In the genomic region with DNA sequence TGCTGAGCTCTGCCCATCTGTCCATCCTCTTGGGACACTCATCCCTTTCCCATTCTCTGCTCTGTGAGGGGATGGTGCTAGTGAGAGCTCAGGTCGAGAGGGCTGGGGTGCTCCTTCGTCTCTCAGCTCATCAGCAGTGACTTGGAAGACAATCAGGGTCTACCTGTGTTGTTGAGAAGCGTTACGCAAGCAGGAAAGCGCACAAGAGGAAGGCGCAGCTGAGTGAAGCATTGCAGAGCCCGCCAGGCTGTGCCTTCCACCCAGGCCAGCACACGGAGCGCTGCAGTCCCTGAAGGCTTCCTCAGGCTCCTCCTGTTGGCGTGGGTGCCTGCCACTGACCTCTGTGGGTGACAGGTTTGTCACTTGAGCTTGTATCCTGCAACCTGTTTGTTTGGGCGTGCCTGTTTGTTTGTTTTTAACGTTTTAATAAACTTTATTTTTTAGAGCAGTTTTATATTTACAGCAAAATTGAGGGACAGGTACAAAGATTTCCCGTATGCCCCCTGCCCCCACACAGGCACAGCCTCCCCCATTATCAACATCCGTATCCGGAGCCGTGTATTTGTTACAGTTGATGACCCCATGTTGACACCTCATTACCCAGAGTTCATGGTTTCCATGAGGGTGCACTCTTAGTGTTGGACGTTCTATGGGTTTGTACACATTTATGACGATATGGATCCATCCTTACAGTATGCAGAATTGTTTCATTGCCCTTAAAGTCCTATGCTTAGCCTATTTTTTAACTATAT, we compare ENCODE assay signal across 14 cellular contexts. TPM values are rescaled to one million over a fixed set of nuclear protein-coding genes. Genes with fewer than 3 reads are reported as not detected.
DNase-seq lines count a peak whose midpoint lies in the region; ATAC-seq, FAIRE-seq and TF ChIP-seq lines count a peak whose summit lies in the region.
"Had no signal": no experiment of that assay in that cellular context is flagged by ENCODE, and none has a peak within 500 bp of the region (broad histone marks: within the 10 kb centered on the region; RNA-seq: fewer than 3 reads in every experiment).

No MANE protein-coding gene starts in this region.

- CTCF ChIA-PET in endothelial cell of umbilical vein (lab: Charles Lee), result interaction anchor here (1.1 to 1.6 kb wide), 4 partner anchors 17 to 32 kb away, joined by 4 to 15 read pairs (median 6); no protein-coding TSS in a partner anchor

- intact Hi-C loops in heart right ventricle (cut with DNase I) (loop anchor here in 1 of 10 donors (5.0 kb wide), 1 partner anchor 34 kb away; no protein-coding TSS in a partner anchor), Right ventricle myocardium superior (cut with DNase I) (no loop called here), endothelial cell of umbilical vein (cut with micrococcal nuclease) (loop anchor here (1.0 kb wide), 1 partner anchor 9 kb away; no protein-coding TSS in a partner anchor)

- POLR2A ChIA-PET in endothelial cell of umbilical vein (lab: Charles Lee), result no interaction called here

- H3K27me3 ChIP-seq in heart right ventricle (no peaks in the 10 kb centered on the region), endothelial cell of umbilical vein (ENCODE audit: control insufficient read depth in 2 of 2, insufficient read depth in 2 of 2, low read length in 2 of 2) (no peaks in the 10 kb centered on the region), subcutaneous abdominal adipose tissue (ENCODE audit: control insufficient read depth in 5 of 5, insufficient read depth in 4 of 5, low read length in 5 of 5) (no peaks in the 10 kb centered on the region)

- H3K36me3 ChIP-seq in heart right ventricle, result no peaks in the 10 kb centered on the region
- no peaks in the 10 kb centered on the region for H3K36me3 ChIP-seq in endothelial cell of umbilical vein (ENCODE audit: control insufficient read depth in 2 of 2, extremely low read depth in 1 of 2, insufficient read depth in 2 of 2, low read length in 2 of 2)
- H3K36me3 ChIP-seq in subcutaneous abdominal adipose tissue (ENCODE audit: control insufficient read depth in 5 of 5, insufficient read depth in 5 of 5, low read length in 5 of 5), result peaks cover 0 to 3% (median 0%) of the 10 kb centered on the region in 5 donors

- peaks cover 25% of the 10 kb centered on the region for H3K79me2 ChIP-seq in endothelial cell of umbilical vein (ENCODE audit: control insufficient read depth, insufficient read depth, low read length)

- no peak overlapping the region for H3K9ac ChIP-seq in endothelial cell of umbilical vein (replicated peaks; ENCODE audit: extremely low read depth, insufficient read depth, low read length)
- H3K9ac ChIP-seq in subcutaneous abdominal adipose tissue (ENCODE audit: low read length in 5 of 5), result no peak overlapping the region
- H3K9ac ChIP-seq: SK-N-SH had no signal

- 59 to 62% methylated on average over 18 of the region's 18 CpGs for WGBS in heart right ventricle, 2 donors

- H3K4me3 ChIP-seq in heart right ventricle (peak overlapping the region in 1 of 10 donors; percentile 38), endothelial cell of umbilical vein (replicated peaks in 1 of 3; ENCODE audit: insufficient read depth in 1 of 3, low read depth in 1 of 3, low read length in 3 of 3) (no peak overlapping the region), subcutaneous abdominal adipose tissue (ENCODE audit: low read depth in 1 of 5, low read length in 5 of 5) (no peak overlapping the region), foreskin fibroblast (ENCODE audit: low read depth in 1 of 2, low read length in 2 of 2) (no peak overlapping the region)

- H3K27ac ChIP-seq in heart right ventricle, result peak overlapping the region in 8 of 10 donors; percentile 39 to 84 (median 75)
- no peak overlapping the region for H3K27ac ChIP-seq in endothelial cell of umbilical vein (ENCODE audit: insufficient read depth, low read depth, low read length)
- peak overlapping the region; percentile 13 for H3K27ac ChIP-seq in subcutaneous abdominal adipose tissue (ENCODE audit: low read depth, low read length)

- H3K9me3 ChIP-seq in heart right ventricle, result no peaks in the 10 kb centered on the region
- H3K9me3 ChIP-seq in endothelial cell of umbilical vein (replicated peaks; ENCODE audit: control insufficient read depth, insufficient read depth, low read length), result no peaks in the 10 kb centered on the region
- no peaks in the 10 kb centered on the region for H3K9me3 ChIP-seq in subcutaneous abdominal adipose tissue (ENCODE audit: control insufficient read depth in 5 of 5, low read length in 5 of 5)
- H3K9me3 ChIP-seq: SK-N-SH had no signal

- TF ChIP-seq CTCF in heart right ventricle (IDR thresholded peaks at IDR 0.05) (no peak), endothelial cell of umbilical vein (IDR thresholded peaks at IDR 0.05; ENCODE audit: extremely low read depth in 1 of 2, insufficient read depth in 1 of 2, low read depth in 1 of 2, low read length in 2 of 2) (no peak), foreskin fibroblast (IDR thresholded peaks at IDR 0.05; ENCODE audit: low read depth, low read length) (no peak)

- DNase-seq in heart right ventricle (no peak), Right ventricle myocardium superior (no peak), NCI-H69 (lab: John Stamatoyannopoulos, UW) (peak; percentile 74), endothelial cell of umbilical vein (ENCODE audit: low read depth, low spot score) (no peak), foreskin fibroblast (no peak), GDM1 (lab: John Stamatoyannopoulos, UW) (no peak), kidney glomerular epithelial cell (lab: John Stamatoyannopoulos, UW) (no peak)
- DNase-seq: AML-193; effector CD4-positive, alpha-beta T cell; H9; midbrain; NCI-H226; SK-N-SH had no signal

- H4K20me1 ChIP-seq in endothelial cell of umbilical vein (replicated peaks; ENCODE audit: control insufficient read depth, extremely low read depth, insufficient read depth, low read length), result no peaks in the 10 kb centered on the region

- dilution Hi-C loops in endothelial cell of umbilical vein (cut with MboI; ENCODE audit: extremely low pct_ligation_motif_present, low sequenced_read_pairs), result no loop called here

- no peak overlapping the region for H2AFZ ChIP-seq in endothelial cell of umbilical vein (ENCODE audit: low read depth, low read length)

- BruUV-seq in endothelial cell of umbilical vein (replicated peaks; lab: Mats Ljungman, UMichigan), result no TSS peak

- peak; percentile 31 for FAIRE-seq in endothelial cell of umbilical vein (lab: Jason Lieb, UNC)

- H3K4me2 ChIP-seq in endothelial cell of umbilical vein (ENCODE audit: insufficient read depth, low read length), result no peak overlapping the region
- H3K4me2 ChIP-seq: SK-N-SH had no signal

- ATAC-seq in heart right ventricle (peak in 5 of 8 donors; percentile 32 to 34 (median 34)), Right ventricle myocardium superior (ENCODE audit: poor library complexity) (no peak)

- H3K9me1 ChIP-seq in endothelial cell of umbilical vein (replicated peaks; ENCODE audit: control insufficient read depth, extremely low read depth, insufficient read depth, low read length), result no peaks in the 10 kb centered on the region

- TF ChIP-seq POLR2A in endothelial cell of umbilical vein (IDR thresholded peaks at IDR 0.05; ENCODE audit: low read depth, low read length), result no peak

- H3K4me1 ChIP-seq in heart right ventricle, result peaks cover 14 to 95% (median 65%) of the 10 kb centered on the region in 9 donors
- H3K4me1 ChIP-seq in endothelial cell of umbilical vein (ENCODE audit: control insufficient read depth, extremely low read depth, insufficient read depth, low read length), result peaks cover 31% of the 10 kb centered on the region
- H3K4me1 ChIP-seq in subcutaneous abdominal adipose tissue (ENCODE audit: control insufficient read depth in 5 of 5, insufficient read depth in 5 of 5, low read length in 5 of 5), result peaks cover 3 to 44% (median 17%) of the 10 kb centered on the region in 5 donors

TF ChIP-seq in endothelial cell of umbilical vein, 7 proteins besides CTCF, POLR2A, EP300 and RAD21:
- TF ChIP-seq POLR2AphosphoS5 (IDR thresholded peaks at IDR 0.05; ENCODE audit: insufficient read depth, low read depth, low read length), result no peak
- TF ChIP-seq GATA2 (IDR thresholded peaks at IDR 0.05; ENCODE audit: insufficient read depth, insufficient read length, low read depth, low read length), result no peak
- TF ChIP-seq, protein P1, sequence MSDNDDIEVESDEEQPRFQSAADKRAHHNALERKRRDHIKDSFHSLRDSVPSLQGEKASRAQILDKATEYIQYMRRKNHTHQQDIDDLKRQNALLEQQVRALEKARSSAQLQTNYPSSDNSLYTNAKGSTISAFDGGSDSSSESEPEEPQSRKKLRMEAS (IDR thresholded peaks at IDR 0.05; ENCODE audit: insufficient read depth, insufficient read length), result no peak
- TF ChIP-seq MYC (IDR thresholded peaks at IDR 0.05; ENCODE audit: low read depth, low read length), result no peak
- no peak for TF ChIP-seq FOS (IDR thresholded peaks at IDR 0.05; ENCODE audit: borderline replicate concordance, insufficient read depth, low read length)
- no peak for TF ChIP-seq JUN (IDR thresholded peaks at IDR 0.05; ENCODE audit: borderline replicate concordance, insufficient read depth, insufficient read length, low read depth)
- no peak for TF ChIP-seq EZH2 (IDR thresholded peaks at IDR 0.05; ENCODE audit: borderline replicate concordance, low read depth, low read length, severe bottlenecking)

RNA-seq across cellular contexts. Expression of a gene that starts 36.7 kb away (rescaled TPM):
- 10 to 100 TPM; 11.8 to 21.2 (median 13.5) TPM for total RNA-seq in heart right ventricle
- 10 to 100 TPM in 1 of 2 donors, 1 to 10 TPM in 1; 7.4 to 17.3 TPM for polyA plus RNA-seq in heart right ventricle
- total RNA-seq in Right ventricle myocardium superior, result 11.6 TPM
- 54.3 and 55.5 TPM in 2 replicates for total RNA-seq in endothelial cell of umbilical vein
- polyA plus RNA-seq in endothelial cell of umbilical vein, result 17.8 and 32.5 TPM in 2 replicates
- 17.4 and 18.8 TPM in 2 replicates for polyA plus RNA-seq in endothelial cell of umbilical vein (2011; cell fraction: cytosol; rRNA removed)
- polyA plus RNA-seq in endothelial cell of umbilical vein (2011; cell fraction: nucleus; rRNA removed), result 88.3 and 92.8 TPM in 2 replicates
- polyA plus RNA-seq in endothelial cell of umbilical vein (2012), result 29.3 and 33.4 TPM in 2 replicates
- polyA minus RNA-seq in endothelial cell of umbilical vein, result 41.5 and 43.3 TPM in 2 replicates
- 54.5 TPM for polyA minus RNA-seq in endothelial cell of umbilical vein (2011; cell fraction: cytosol; rRNA and poly(A)+ RNA removed)
- polyA minus RNA-seq in endothelial cell of umbilical vein (2011; cell fraction: nucleus; rRNA and poly(A)+ RNA removed), result 48.7 and 51.7 TPM in 2 replicates
